ENCODE assay signal across 19 cellular contexts in genomic region chr11:12775955-12776354, GRCh38.
DNase-seq lines count a peak whose midpoint lies in the region; ATAC-seq, FAIRE-seq and TF ChIP-seq lines count a peak whose summit lies in the region.
"Had no signal": no experiment of that assay in that cellular context is flagged by ENCODE, and none has a peak within 500 bp of the region (broad histone marks: within the 10 kb centered on the region; RNA-seq: fewer than 3 reads in every experiment).

No MANE protein-coding gene starts in this region.

- H4K8ac ChIP-seq in trophoblast cell (ENCODE audit: low read depth, low read length), result no peak overlapping the region

- H3K27me3 ChIP-seq in trophoblast cell (ENCODE audit: insufficient read depth, low read length), result no peaks in the 10 kb centered on the region
- no peaks in the 10 kb centered on the region for H3K27me3 ChIP-seq in sigmoid colon
- H3K27me3 ChIP-seq: BE2C, MG63, Peyer's patch had no signal

- no peaks in the 10 kb centered on the region for H3K36me3 Mint-ChIP-seq in activated CD4-positive, alpha-beta T cell treated with anti-CD3 and anti-CD28 coated beads for 36 hours (ENCODE audit: low read depth)

- no peak for TF ChIP-seq POLR2A in sigmoid colon (IDR thresholded peaks at IDR 0.05)

- no peak for TF ChIP-seq CTCF in HEK293 (tag by site-specific recombination; IDR thresholded peaks at IDR 0.05)
- TF ChIP-seq CTCF in sigmoid colon (IDR thresholded peaks at IDR 0.05), result no peak
- no peak for TF ChIP-seq CTCF in D721Med (IDR thresholded peaks at IDR 0.05; ENCODE audit: insufficient read depth, missing control alignments)

- H3K4me1 ChIP-seq in HEK293 (ENCODE audit: control insufficient read depth, insufficient read depth, low read length) (0 out of 2 replicates have a peak, but pooled peaks cover 4% of the 10 kb centered on the region), trophoblast cell (ENCODE audit: control insufficient read depth in 1 of 2, insufficient read depth in 2 of 2, low read length in 2 of 2) (peaks cover 9 to 13% of the 10 kb centered on the region in 2 experiments), sigmoid colon (peaks cover 0 to 69% (median 50%) of the 10 kb centered on the region in 4 donors)
- H3K4me1 ChIP-seq: Peyer's patch had no signal

- H4K12ac ChIP-seq in trophoblast cell (ENCODE audit: low read depth, low read length), result no peak overlapping the region

- H3K36me3 ChIP-seq in HEK293 (ENCODE audit: control insufficient read depth in 2 of 2, insufficient read depth in 1 of 2, low read length in 2 of 2) (no peaks in the 10 kb centered on the region), trophoblast cell (ENCODE audit: control insufficient read depth in 1 of 2, insufficient read depth in 2 of 2, low read length in 2 of 2) (peaks cover 4% of the 10 kb centered on the region in 2 experiments), sigmoid colon (no peaks in the 10 kb centered on the region)
- H3K36me3 ChIP-seq: Peyer's patch had no signal

- POLR2A ChIA-PET in HEK293 (lab: Yijun Ruan, JAX), result no interaction called here
- POLR2A ChIA-PET in activated CD4-positive, alpha-beta T cell treated with anti-CD3 and anti-CD28 coated beads for 36 hours (lab: Charles Lee), result no interaction called here

- no peak overlapping the region for H3K27ac ChIP-seq in HEK293 (ENCODE audit: extremely low read depth, low read depth, low read length)
- no peak overlapping the region for H3K27ac ChIP-seq in trophoblast cell (ENCODE audit: low read depth, low read length)
- peak overlapping the region in 2 of 4 donors; percentile 52 to 56 for H3K27ac ChIP-seq in sigmoid colon
- H3K27ac ChIP-seq: Peyer's patch had no signal

- no peak for ATAC-seq in activated CD4-positive, alpha-beta T cell treated with anti-CD3 and anti-CD28 coated beads for 36 hours
- ATAC-seq: GM12878 had no signal

- H3K9me3 Mint-ChIP-seq in activated CD4-positive, alpha-beta T cell treated with anti-CD3 and anti-CD28 coated beads for 36 hours (ENCODE audit: low read depth), result no peaks in the 10 kb centered on the region

- H2AFZ ChIP-seq in trophoblast cell (ENCODE audit: insufficient read depth, low read length, poor library complexity), result no peak overlapping the region

- H2BK120ac ChIP-seq in trophoblast cell (ENCODE audit: insufficient read depth, low read length, poor library complexity), result no peak overlapping the region

- no peak overlapping the region for H3K9ac ChIP-seq in trophoblast cell (ENCODE audit: low read length)

- H3K27me3 Mint-ChIP-seq in activated CD4-positive, alpha-beta T cell treated with anti-CD3 and anti-CD28 coated beads for 36 hours, result peaks cover 14% of the 10 kb centered on the region

- no peaks in the 10 kb centered on the region for H3K9me3 ChIP-seq in HEK293 (ENCODE audit: control insufficient read depth, insufficient read depth, low read depth, low read length)
- no peaks in the 10 kb centered on the region for H3K9me3 ChIP-seq in trophoblast cell (ENCODE audit: insufficient read depth, low read depth, low read length)
- H3K9me3 ChIP-seq in sigmoid colon, result no peaks in the 10 kb centered on the region
- H3K9me3 ChIP-seq: BE2C, MG63, Peyer's patch had no signal

- H3K18ac ChIP-seq in trophoblast cell (ENCODE audit: low read length), result peak overlapping the region; percentile 25

- no peak overlapping the region for H3K14ac ChIP-seq in trophoblast cell (ENCODE audit: low read length)

- no peak for FAIRE-seq in D721Med (lab: Jason Lieb, UNC)
- FAIRE-seq: GM12878, H54 had no signal

- H4K91ac ChIP-seq in trophoblast cell (ENCODE audit: low read depth, low read length), result no peak overlapping the region

- H3K4me1 Mint-ChIP-seq in activated CD4-positive, alpha-beta T cell treated with anti-CD3 and anti-CD28 coated beads for 36 hours, result peaks cover 4% of the 10 kb centered on the region

- DNase-seq in COLO668 (lab: John Stamatoyannopoulos, UW; ENCODE audit: unreplicated experiment) (peak; percentile 25), myocyte (ENCODE audit: low read depth) (peak; percentile 88), trophoblast cell (no peak), sigmoid colon (no peak), D721Med (ENCODE audit: insufficient read length, low spot score) (no peak)
- no peak for DNase-seq in activated CD4-positive, alpha-beta T cell treated with anti-CD3 and anti-CD28 coated beads, Interleukin-2, amount 50 U/mL, for 1 hour
- no peak for DNase-seq in activated CD4-positive, alpha-beta T cell treated with anti-CD3 and anti-CD28 coated beads for 36 hours
- DNase-seq: BE2C, DND-41, Karpas-422, MG63, NCI-H1048, NCI-H1417 treated with DMSO at 0.1 percent for 48 hours, NCI-H187, NCI-H446 treated with DMSO at 0.1 percent for 48 hours, Peyer's patch had no signal

- no peak overlapping the region for H2BK5ac ChIP-seq in trophoblast cell (ENCODE audit: low read depth, low read length, poor library complexity)

- no peak overlapping the region for H3K27ac Mint-ChIP-seq in activated CD4-positive, alpha-beta T cell treated with anti-CD3 and anti-CD28 coated beads for 36 hours

- intact Hi-C loops in sigmoid colon (cut with DNase I), result no loop called here
- intact Hi-C loops in activated CD4-positive, alpha-beta T cell treated with anti-CD3 and anti-CD28 coated beads for 36 hours (cut with DNase I, micrococcal nuclease), result no loop called here

- TF ChIP-seq EP300 in sigmoid colon (IDR thresholded peaks at IDR 0.05), result no peak

- no peak overlapping the region for H2AK5ac ChIP-seq in trophoblast cell (ENCODE audit: low read length)

- H3K4me3 Mint-ChIP-seq in activated CD4-positive, alpha-beta T cell treated with anti-CD3 and anti-CD28 coated beads for 36 hours, result no peak overlapping the region

- H3K4ac ChIP-seq in trophoblast cell (ENCODE audit: low read depth, low read length), result peak overlapping the region; percentile 68

- CTCF ChIA-PET in HEK293 (lab: Yijun Ruan, JAX), result interaction anchor here (0.6 to 0.7 kb wide), 2 partner anchors 12 to 249 kb away, joined by 3 read pairs; no protein-coding TSS in a partner anchor
- CTCF ChIA-PET in activated CD4-positive, alpha-beta T cell treated with anti-CD3 and anti-CD28 coated beads for 36 hours (lab: Charles Lee), result interaction anchor here (0.6 to 0.7 kb wide), 2 partner anchors 36 to 48 kb away, joined by 3 read pairs; no protein-coding TSS in a partner anchor

- H3K4me2 ChIP-seq in trophoblast cell (ENCODE audit: low read length), result no peak overlapping the region

- H2BK12ac ChIP-seq in trophoblast cell (ENCODE audit: low read length), result no peak overlapping the region

- no peaks in the 10 kb centered on the region for H3K79me1 ChIP-seq in trophoblast cell (ENCODE audit: low read length)

- no CpG with 5 or more reads among the region's 10 CpGs for WGBS in trophoblast cell (ENCODE audit: extremely low coverage, insufficient coverage, insufficient read length)
- WGBS in sigmoid colon, 2 donors, result 95 to 96% methylated on average over 10 of the region's 10 CpGs

- peaks cover 14% of the 10 kb centered on the region for H3K79me2 ChIP-seq in trophoblast cell (ENCODE audit: control insufficient read depth, insufficient read depth, low read length, poor library complexity)

- H3K4me3 ChIP-seq in HEK293 (ENCODE audit: low read depth, low read length) (no peak overlapping the region), trophoblast cell (ENCODE audit: low read depth, low read length) (no peak overlapping the region), sigmoid colon (no peak overlapping the region)
- H3K4me3 ChIP-seq: GM12878, MG63, Peyer's patch had no signal

- no peak overlapping the region for H3K23ac ChIP-seq in trophoblast cell (ENCODE audit: low read length)

TF ChIP-seq in HEK293, 187 proteins besides CTCF, POLR2A, EP300 and RAD21:
- TF ChIP-seq SCRT2 (tag by site-specific recombination; IDR thresholded peaks at IDR 0.05), result peak; percentile 65
- no peak for TF ChIP-seq BCL11A (tag by site-specific recombination; IDR thresholded peaks at IDR 0.05; ENCODE audit: low read depth)

Comparison
In these comparisons a context has a peak if more than half of its experiments do, and no peak if none do; other contexts are left out.
1. DNase-seq: peak in COLO668 (single experiment) and myocyte (single experiment); none in trophoblast cell (0 of 2), activated CD4-positive, alpha-beta T cell treated with anti-CD3 and anti-CD28 coated beads, Interleukin-2, amount 50 U/mL, for 1 hour (single experiment), sigmoid colon (single experiment), D721Med (single experiment) and activated CD4-positive, alpha-beta T cell treated with anti-CD3 and anti-CD28 coated beads for 36 hours (single experiment).